Comparison of ENCODE assay signal across 8 cellular contexts in genomic region chr11:123195182-123196059, GRCh38. TPM values are rescaled to one million over a fixed set of nuclear protein-coding genes. Genes with fewer than 3 reads are reported as not detected.
DNase-seq lines count a peak whose midpoint lies in the region; ATAC-seq and TF ChIP-seq lines count a peak whose summit lies in the region.

Gene CLMP (minus strand): TSS chr11:123195248. CDS start chr11:123194940, 308 bp downstream.

- H3K27me3 ChIP-seq in BE2C (no peaks in the 10 kb centered on the region), skeletal muscle tissue (ENCODE audit: control insufficient read depth in 3 of 3, insufficient read depth in 3 of 3, low read length in 3 of 3) (peaks cover 41 to 65% (median 43%) of the 10 kb centered on the region in 3 donors)

- peak within 1 kb of the TSS in 3 of 4 donors; percentile 64 to 79 (median 76) for H3K4me3 Mint-ChIP-seq in IgD-negative memory B cell

- no peaks in the 10 kb centered on the region for H3K9me3 Mint-ChIP-seq in IgD-negative memory B cell

- peaks cover 6% of the 10 kb centered on the region for H3K4me1 ChIP-seq in BE2C
- H3K4me1 ChIP-seq in skeletal muscle tissue (ENCODE audit: control insufficient read depth in 3 of 3, insufficient read depth in 3 of 3, low read length in 3 of 3), result peaks cover 3 to 7% (median 4%) of the 10 kb centered on the region in 3 donors

- H3K9me3 ChIP-seq in BE2C (no peaks in the 10 kb centered on the region), skeletal muscle tissue (ENCODE audit: control insufficient read depth in 3 of 3, low read length in 3 of 3) (no peaks in the 10 kb centered on the region)

- peak within 1 kb of the TSS; percentile 12 for H3K27ac ChIP-seq in skeletal muscle tissue (ENCODE audit: low read depth, low read length)

- H3K9ac ChIP-seq in skeletal muscle tissue (ENCODE audit: low read depth in 1 of 3, low read length in 3 of 3), result peak within 1 kb of the TSS; percentile 38 to 65 (median 60)

- H3K4me3 ChIP-seq in BE2C (ENCODE audit: low read depth, low read length), result peak within 1 kb of the TSS; percentile 69
- peak within 1 kb of the TSS; percentile 43 to 65 (median 61) for H3K4me3 ChIP-seq in skeletal muscle tissue (ENCODE audit: low read length in 3 of 3)

- H3K36me3 Mint-ChIP-seq in IgD-negative memory B cell, result peaks cover 2% of the 10 kb centered on the region

- no peaks in the 10 kb centered on the region for H3K36me3 ChIP-seq in BE2C
- H3K36me3 ChIP-seq in skeletal muscle tissue (ENCODE audit: control insufficient read depth in 3 of 3, insufficient read depth in 3 of 3, low read length in 3 of 3), result no peaks in the 10 kb centered on the region

- ATAC-seq in HG02973 (IDR thresholded peaks at IDR 0.05; ENCODE audit: unreplicated experiment), result no peak
- ATAC-seq in HG02840 (IDR thresholded peaks at IDR 0.05; ENCODE audit: low FRiP score, unreplicated experiment), result no peak

- peaks cover 38% of the 10 kb centered on the region for H3K27me3 Mint-ChIP-seq in IgD-negative memory B cell

- H3K27ac Mint-ChIP-seq in IgD-negative memory B cell, result peak within 1 kb of the TSS in 1 of 3 donors; percentile 7

- DNase-seq in BE2C, result peak; percentile 42
- DNase-seq in astrocyte of the hippocampus (ENCODE audit: low read depth, low spot score), result peak; percentile 77
- DNase-seq in iPS-NIHi11 (ENCODE audit: low spot score), result peak; percentile 62
- no peak for DNase-seq in CD1c-positive myeloid dendritic cell (ENCODE audit: extremely low spot score)

- H3K4me1 Mint-ChIP-seq in IgD-negative memory B cell, result peaks cover 0 to 5% (median 3%) of the 10 kb centered on the region in 3 donors

- TF ChIP-seq CTCF in BE2C (IDR thresholded peaks at IDR 0.05; ENCODE audit: low read depth, low read length), result no peak

RNA-seq across cellular contexts. Expression of gene CLMP, which starts in this region (rescaled TPM):
- 44.4 TPM for polyA plus RNA-seq in BE2C (2012; ENCODE audit: insufficient read depth, insufficient read length, low read depth)
- polyA plus RNA-seq in IgD-negative memory B cell, result 0.31 TPM
- total RNA-seq in skeletal muscle tissue, result 8.9 TPM
